ENCODE assay signal across 24 cellular contexts in genomic region chr1:63819795-63820194, GRCh38.
"Had no signal": no experiment of that assay in that cellular context is flagged by ENCODE, and none has a peak within 500 bp of the region (broad histone marks: within the 10 kb centered on the region; RNA-seq: fewer than 3 reads in every experiment).

No MANE protein-coding gene starts in this region.

- H3K4me3 ChIP-seq: colonic mucosa, coronary artery, dorsolateral prefrontal cortex, esophagus muscularis mucosa, esophagus squamous epithelium, gastrocnemius medialis, gastroesophageal sphincter, heart left ventricle, heart right ventricle, hepatocyte had no signal

- DNase-seq: colonic mucosa; cortex of kidney; dermis blood vessel endothelial cell; dorsolateral prefrontal cortex; effector CD4-positive, alpha-beta T cell; effector CD8-positive, alpha-beta T cell; effector memory CD4-positive, alpha-beta T cell; effector memory CD8-positive, alpha-beta T cell; endodermal cell; erythroblast; esophagus squamous epithelium; foreskin fibroblast; foreskin keratinocyte; foreskin melanocyte; gastrocnemius medialis; head of caudate nucleus; heart left ventricle; heart right ventricle had no signal

- H3K27ac ChIP-seq: colonic mucosa, dorsolateral prefrontal cortex, epithelial cell of prostate, esophagus muscularis mucosa, esophagus squamous epithelium, foreskin keratinocyte, gastrocnemius medialis, gastroesophageal sphincter, heart left ventricle, heart right ventricle, hepatocyte had no signal

- H3K36me3 ChIP-seq: colonic mucosa, esophagus muscularis mucosa, esophagus squamous epithelium, gastrocnemius medialis, gastroesophageal sphincter, heart left ventricle, heart right ventricle had no signal

- H3K27ac Mint-ChIP-seq: dendritic cell treated with granulocyte-macrophage colony-stimulating factor and Interleukin-4, amounts not matched to agents 40 ng/mL and 50 ng/mL, for 4 days; effector memory CD8-positive, alpha-beta T cell; endodermal cell had no signal

- H3K4me3 Mint-ChIP-seq: dendritic cell treated with granulocyte-macrophage colony-stimulating factor and Interleukin-4, amounts not matched to agents 40 ng/mL and 50 ng/mL, for 4 days; effector memory CD8-positive, alpha-beta T cell; endodermal cell had no signal

- H3K4me1 ChIP-seq: foreskin keratinocyte had no signal

- H3K9me3 ChIP-seq: colonic mucosa, esophagus muscularis mucosa, gastrocnemius medialis, gastroesophageal sphincter, heart left ventricle, heart right ventricle had no signal
